In the genomic region with DNA sequence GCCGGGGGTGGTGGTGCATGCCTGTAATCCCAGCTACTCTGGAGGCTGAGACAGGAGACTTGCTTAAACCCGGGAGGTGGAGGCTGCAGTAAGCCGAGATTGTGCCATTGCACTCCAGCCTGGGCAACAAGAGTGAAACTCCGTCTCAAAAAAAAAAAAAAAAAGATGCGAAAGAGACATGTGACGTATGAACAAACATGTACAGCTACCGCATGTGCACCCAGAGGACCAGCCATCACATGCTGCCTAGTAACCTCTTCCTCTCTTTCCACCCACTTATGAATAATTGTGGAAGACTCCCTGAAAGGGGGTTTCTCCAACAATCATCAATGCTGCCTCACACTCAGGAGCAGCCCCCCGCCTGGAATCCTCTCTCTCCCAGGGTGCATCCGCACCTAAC, we compare ENCODE assay signal across 21 cellular contexts. TPM values are rescaled to one million over a fixed set of nuclear protein-coding genes. Genes with fewer than 3 reads are reported as not detected.
"Had no signal": no experiment of that assay in that cellular context is flagged by ENCODE, and none has a peak within 500 bp of the region (broad histone marks: within the 10 kb centered on the region; RNA-seq: fewer than 3 reads in every experiment).

No MANE protein-coding gene starts in this region.

- H3K27ac Mint-ChIP-seq: activated CD4-positive, alpha-beta memory T cell treated with anti-CD3 and anti-CD28 coated beads, Interleukin-2, amount 10 ng/mL, durations not matched to agents 7 days and 5 days; activated T-cell treated with anti-CD3 and anti-CD28 coated beads, Interleukin-2, amount 50 U/mL, for 24 hours had no signal

- H3K27me3 ChIP-seq: brain microvascular endothelial cell, right lobe of liver, tibial nerve had no signal

- H3K9me3 Mint-ChIP-seq: activated CD4-positive, alpha-beta memory T cell treated with anti-CD3 and anti-CD28 coated beads, Interleukin-2, amount 10 ng/mL, durations not matched to agents 7 days and 5 days; activated T-cell treated with anti-CD3 and anti-CD28 coated beads, Interleukin-2, amount 50 U/mL, for 24 hours; endodermal cell had no signal

- FAIRE-seq: colon, keratinocyte, small intestine had no signal

- H3K4me1 ChIP-seq: foreskin keratinocyte had no signal

- H3K27ac ChIP-seq: brain microvascular endothelial cell, epithelial cell of prostate, foreskin keratinocyte, left lung, tibial nerve had no signal

- H3K27me3 Mint-ChIP-seq: activated CD4-positive, alpha-beta memory T cell treated with anti-CD3 and anti-CD28 coated beads, Interleukin-2, amount 10 ng/mL, durations not matched to agents 7 days and 5 days; activated T-cell treated with anti-CD3 and anti-CD28 coated beads, Interleukin-2, amount 50 U/mL, for 24 hours had no signal

- H3K4me3 ChIP-seq: left lung, tibial nerve had no signal

- H3K9me3 ChIP-seq: left lung, right lobe of liver, tibial nerve had no signal

- H3K4me3 Mint-ChIP-seq: activated CD4-positive, alpha-beta memory T cell treated with anti-CD3 and anti-CD28 coated beads, Interleukin-2, amount 10 ng/mL, durations not matched to agents 7 days and 5 days; activated T-cell treated with anti-CD3 and anti-CD28 coated beads, Interleukin-2, amount 50 U/mL, for 24 hours; endodermal cell had no signal

- DNase-seq: activated CD4-positive, alpha-beta memory T cell treated with anti-CD3 and anti-CD28 coated beads, Interleukin-2, amount 10 ng/mL, durations not matched to agents 7 days and 5 days; activated CD4-positive, alpha-beta T cell treated with anti-CD3 and anti-CD28 coated beads for 48 hours; activated CD4-positive, CD25-positive, alpha-beta regulatory T cell; activated naive CD4-positive, alpha-beta T cell treated with anti-CD3 and anti-CD28 coated beads, Interleukin-2, amount 50 U/mL, for 16 hours; activated T-cell treated with anti-CD3 and anti-CD28 coated beads, Interleukin-2, amount 50 U/mL, for 24 hours; brain microvascular endothelial cell; central memory CD4-positive, alpha-beta T cell; foreskin keratinocyte; hypothalamus; left lung; small intestine; stimulated activated CD4-positive, alpha-beta T cell treated with anti-CD3 and anti-CD28 coated beads, Interleukin-15, amount 100 ng/mL, for 24 hours; stimulated activated CD4-positive, alpha-beta T cell treated with anti-CD3 and anti-CD28 coated beads, Interleukin-4, amount 100 ng/mL, for 1 hour; stimulated activated naive CD4-positive, alpha-beta T cell; substantia nigra had no signal

- H3K36me3 ChIP-seq: brain microvascular endothelial cell, left lung had no signal

RNA-seq across cellular contexts. Expression of a gene that starts 2.3 kb away (rescaled TPM):
- total RNA-seq: foreskin keratinocyte had no signal
